ENCODE assay signal across 25 cellular contexts in the genomic region with DNA sequence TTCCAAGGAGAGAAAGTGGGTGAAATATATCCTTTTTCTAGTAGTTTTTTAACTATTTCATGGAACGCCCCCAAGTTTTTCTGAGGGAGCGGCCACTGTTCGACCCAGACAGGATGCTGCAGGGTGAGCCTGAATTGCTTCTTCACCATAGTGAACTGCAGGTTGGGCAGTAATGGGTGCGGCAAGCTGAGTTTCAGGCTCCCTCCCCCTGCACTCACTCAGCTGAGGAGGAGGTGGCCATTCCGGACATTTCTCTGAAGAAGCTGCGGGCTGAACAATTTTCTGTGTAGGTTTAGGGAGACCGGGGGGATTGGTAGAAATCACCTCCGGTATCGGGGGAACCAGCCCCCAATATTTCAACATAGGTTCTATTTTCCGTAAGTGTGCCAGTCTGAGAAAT.
"Had no signal": no experiment of that assay in that cellular context is flagged by ENCODE, and none has a peak within 500 bp of the region (broad histone marks: within the 10 kb centered on the region; RNA-seq: fewer than 3 reads in every experiment).

No MANE protein-coding gene starts in this region.

- H3K27ac Mint-ChIP-seq: activated CD4-positive, alpha-beta memory T cell treated with anti-CD3 and anti-CD28 coated beads for 36 hours; activated CD4-positive, alpha-beta T cell treated with anti-CD3 and anti-CD28 coated beads, Interleukin-2, amount 10 ng/mL, durations not matched to agents 7 days and 5 days; activated naive CD4-positive, alpha-beta T cell treated with anti-CD3 and anti-CD28 coated beads, Interleukin-2, amount 50 U/mL, for 72 hours; activated naive CD8-positive, alpha-beta T cell treated with anti-CD3 and anti-CD28 coated beads, Interleukin-2, amount 50 U/mL, for 24 hours; T-helper 17 cell had no signal

- H3K4me3 Mint-ChIP-seq: activated CD4-positive, alpha-beta memory T cell treated with anti-CD3 and anti-CD28 coated beads for 36 hours; activated CD4-positive, alpha-beta T cell treated with anti-CD3 and anti-CD28 coated beads, Interleukin-2, amount 10 ng/mL, durations not matched to agents 7 days and 5 days; activated naive CD8-positive, alpha-beta T cell treated with anti-CD3 and anti-CD28 coated beads, Interleukin-2, amount 50 U/mL, for 24 hours; activated T-cell treated with anti-CD3 and anti-CD28 coated beads, Interleukin-2, amount 50 U/mL, for 4 hours; T-helper 17 cell had no signal

- H3K4me3 ChIP-seq: ascending aorta, body of pancreas, MG63 had no signal

- H3K27ac ChIP-seq: ascending aorta, body of pancreas, KMS-11 had no signal

- H3K9me3 Mint-ChIP-seq: activated CD4-positive, alpha-beta memory T cell treated with anti-CD3 and anti-CD28 coated beads for 36 hours; activated CD4-positive, alpha-beta T cell treated with anti-CD3 and anti-CD28 coated beads, Interleukin-2, amount 10 ng/mL, durations not matched to agents 7 days and 5 days; activated naive CD4-positive, alpha-beta T cell treated with anti-CD3 and anti-CD28 coated beads, Interleukin-2, amount 50 U/mL, for 72 hours; activated naive CD8-positive, alpha-beta T cell treated with anti-CD3 and anti-CD28 coated beads, Interleukin-2, amount 50 U/mL, for 24 hours; activated T-cell treated with anti-CD3 and anti-CD28 coated beads, Interleukin-2, amount 50 U/mL, for 4 hours had no signal

- H3K36me3 ChIP-seq: ascending aorta had no signal

- H3K27me3 Mint-ChIP-seq: activated CD4-positive, alpha-beta memory T cell treated with anti-CD3 and anti-CD28 coated beads for 36 hours; activated CD4-positive, alpha-beta T cell treated with anti-CD3 and anti-CD28 coated beads, Interleukin-2, amount 10 ng/mL, durations not matched to agents 7 days and 5 days; activated naive CD8-positive, alpha-beta T cell treated with anti-CD3 and anti-CD28 coated beads, Interleukin-2, amount 50 U/mL, for 24 hours; T-helper 17 cell had no signal

- H3K27me3 ChIP-seq: ascending aorta, body of pancreas, MG63 had no signal

- DNase-seq: activated CD4-positive, alpha-beta memory T cell treated with anti-CD3 and anti-CD28 coated beads for 36 hours; activated CD4-positive, alpha-beta T cell treated with anti-CD3 and anti-CD28 coated beads, Interleukin-2, amount 10 ng/mL, durations not matched to agents 7 days and 5 days; activated CD4-positive, CD25-positive, alpha-beta regulatory T cell; activated CD8-positive, alpha-beta memory T cell treated with anti-CD3 and anti-CD28 coated beads for 24 hours; activated effector memory CD4-positive, alpha-beta T cell treated with anti-CD3 and anti-CD28 coated beads, Interleukin-2, amount 50 U/mL, for 16 hours; activated naive CD4-positive, alpha-beta T cell treated with Interleukin-2 at 50 U/mL for 16 hours; activated naive CD8-positive, alpha-beta T cell treated with anti-CD3 and anti-CD28 coated beads, Interleukin-2, amount 50 U/mL, for 24 hours; activated T-cell treated with anti-CD3 and anti-CD28 coated beads, Interleukin-2, amount 50 U/mL, for 4 hours; amniotic stem cell; body of pancreas; central memory CD4-positive, alpha-beta T cell; MG63; NCI-H1105; NCI-H1436; NCI-H187; NCI-H2081; NCI-H446 treated with DMSO at 0.1 percent for 48 hours; NCI-H524 treated with DMSO at 0.1 percent for 48 hours; NCI-H748 treated with DMSO at 0.1 percent for 48 hours; SIG-M5; T-helper 17 cell; T-helper 9 cell had no signal

- H3K4me1 ChIP-seq: ascending aorta had no signal

- H3K9me3 ChIP-seq: ascending aorta, body of pancreas had no signal
